In genomic region chr1:43688109-43688387, GRCh38 we compare ENCODE assay signal across 1 cellular context.
TF ChIP-seq lines count a peak whose summit lies in the region.

No MANE protein-coding gene starts in this region.

TF ChIP-seq in IMR-90, 13 proteins besides CTCF, POLR2A, EP300 and RAD21:
- TF ChIP-seq MAZ (IDR thresholded peaks at IDR 0.05; ENCODE audit: borderline replicate concordance, low read depth, low read length): no peak
